Comparison of ENCODE assay signal across 2 cellular contexts in genomic region chr5:156354571-156354970, GRCh38.
TF ChIP-seq lines count a peak whose summit lies in the region.

No MANE protein-coding gene starts in this region.

TF ChIP-seq in IMR-90, 13 proteins besides CTCF, POLR2A, EP300 and RAD21:
- TF ChIP-seq BHLHE40 (IDR thresholded peaks at IDR 0.05; ENCODE audit: low read depth, low read length) (no peak), CEBPB (IDR thresholded peaks at IDR 0.05; ENCODE audit: low read depth, low read length) (peak; percentile 67; the same call in 1 of the 2 replicates)

TF ChIP-seq in GM12878, 131 proteins besides CTCF, POLR2A, EP300 and RAD21:
- peak; percentile 21 for TF ChIP-seq MEF2B (IDR thresholded peaks at IDR 0.05; ENCODE audit: partially characterized antibody, poor library complexity, severe bottlenecking)
- no peak for TF ChIP-seq KAT2A (conservative IDR thresholded peaks at IDR 0.05; ENCODE audit: control insufficient read depth, low read depth, low read length)
